In the genomic region with DNA sequence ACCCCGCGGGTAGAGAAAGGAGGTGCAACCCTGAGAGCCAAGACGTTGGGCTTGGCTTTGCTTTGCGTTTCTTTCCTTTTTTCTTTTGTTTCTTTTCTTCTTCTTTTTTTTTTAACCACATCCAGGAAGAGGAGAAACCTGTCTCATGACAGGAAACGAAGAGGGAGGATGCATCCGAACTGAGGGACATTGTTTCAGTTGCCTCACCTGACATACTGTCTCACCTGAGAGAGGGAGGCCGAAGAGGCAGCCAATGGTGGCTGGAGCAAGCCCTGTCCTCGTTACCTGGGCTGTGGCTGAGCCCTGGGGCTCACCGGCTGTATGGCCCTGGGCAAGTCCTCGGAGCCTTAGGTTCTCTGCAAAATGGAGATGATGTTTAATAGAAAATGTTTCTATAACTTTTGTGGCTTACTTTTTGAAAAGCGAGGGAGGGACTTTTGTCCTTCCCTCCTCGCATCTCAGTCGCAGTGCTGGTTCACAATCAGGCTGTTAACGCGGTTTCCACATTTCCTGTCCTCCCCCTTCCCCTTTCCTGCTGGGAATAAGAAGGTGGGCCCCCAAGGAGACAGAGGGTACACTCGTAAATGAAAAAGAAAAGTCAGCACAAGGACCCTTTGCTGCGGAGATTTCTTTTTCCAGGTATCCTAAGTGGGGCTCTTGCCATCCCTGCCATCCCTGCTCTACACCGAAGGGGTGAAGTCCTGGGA, we compare ENCODE assay signal across 8 cellular contexts. TPM values are rescaled to one million over a fixed set of nuclear protein-coding genes. Genes with fewer than 3 reads are reported as not detected.
DNase-seq lines count a peak whose midpoint lies in the region; ATAC-seq and TF ChIP-seq lines count a peak whose summit lies in the region.

No MANE protein-coding gene starts in this region.

- no peaks in the 10 kb centered on the region for H3F3A ChIP-seq in PC-3 (ENCODE audit: low read length, unreplicated experiment)

- CTCF ChIA-PET in PC-3 (lab: Charles Lee), result no interaction called here

- TF ChIP-seq CTCF in PC-3 (conservative IDR thresholded peaks at IDR 0.05; ENCODE audit: low read depth, low read length), result no peak
- TF ChIP-seq CTCF in cardiac fibroblast (IDR thresholded peaks at IDR 0.05; ENCODE audit: low read depth, low read length), result no peak
- no peak for TF ChIP-seq CTCF in upper lobe of left lung (IDR thresholded peaks at IDR 0.05)

- peak overlapping the region; percentile 74 for H3K4me3 ChIP-seq in PC-3 (ENCODE audit: low read length)
- H3K4me3 ChIP-seq in cardiac fibroblast (replicated peaks in 1 of 2; ENCODE audit: low read depth in 2 of 2, low read length in 2 of 2), result peak overlapping the region; percentile 21 to 60
- H3K4me3 ChIP-seq in mucosa of stomach (ENCODE audit: low read length), result no peak overlapping the region
- H3K4me3 ChIP-seq in upper lobe of left lung, result peak overlapping the region; percentile 5 to 65 (median 52)

- TF ChIP-seq POLR2A in upper lobe of left lung (IDR thresholded peaks at IDR 0.05), result no peak

- peaks cover 19% of the 10 kb centered on the region for H3K4me1 ChIP-seq in PC-3 (ENCODE audit: insufficient read depth, low read length)
- H3K4me1 ChIP-seq in mucosa of stomach (ENCODE audit: control insufficient read depth, insufficient read depth, low read length), result peaks cover 9% of the 10 kb centered on the region
- peaks cover 21 to 57% (median 30%) of the 10 kb centered on the region in 4 donors for H3K4me1 ChIP-seq in upper lobe of left lung

- BruUV-seq in PC-3 (replicated peaks; lab: Mats Ljungman, UMichigan), result TSS peak; percentile 53

- no peaks in the 10 kb centered on the region for H3K9me2 ChIP-seq in PC-3 (replicated peaks; ENCODE audit: low read length)

- H3K9ac ChIP-seq in PC-3 (ENCODE audit: low read length), result peak overlapping the region; percentile 87
- H3K9ac ChIP-seq in mucosa of stomach (ENCODE audit: low read length), result peak overlapping the region; percentile 87

- intact Hi-C loops in PC-3 (cut with micrococcal nuclease), result loop anchor here (2.0 kb wide), 1 partner anchor 49 kb away; no protein-coding TSS in a partner anchor

- H3K27ac ChIP-seq in PC-3 (ENCODE audit: low read length), result peak overlapping the region; percentile 82
- H3K27ac ChIP-seq in upper lobe of left lung, result peak overlapping the region; percentile 94 to 97 (median 95)

- POLR2A ChIA-PET in PC-3 (lab: Charles Lee; ENCODE audit: unreplicated experiment), result interaction anchor here (0.9 kb wide), 1 partner anchor 23 kb away, joined by 3 read pairs; no protein-coding TSS in a partner anchor

- peak overlapping the region; percentile 72 for H2AFZ ChIP-seq in PC-3 (ENCODE audit: low read length)

- 36 to 40% methylated on average over 18 of the region's 18 CpGs for WGBS in upper lobe of left lung, 2 donors

- no peaks in the 10 kb centered on the region for H4K20me1 ChIP-seq in PC-3 (ENCODE audit: low read length)

- ATAC-seq in HG03045 (IDR thresholded peaks at IDR 0.05; ENCODE audit: unreplicated experiment) (peak; percentile 12), PC-3 (peak; percentile 2), upper lobe of left lung (ENCODE audit: low FRiP score in 2 of 2) (peak in 1 of 2 donors; percentile 0)

- no peak for TF ChIP-seq EP300 in upper lobe of left lung (IDR thresholded peaks at IDR 0.05)

- H3K36me3 ChIP-seq in PC-3 (ENCODE audit: low read depth, low read length) (no peaks in the 10 kb centered on the region), mucosa of stomach (ENCODE audit: control insufficient read depth, insufficient read depth, low read length) (no peaks in the 10 kb centered on the region), upper lobe of left lung (no peaks in the 10 kb centered on the region)

- H3K79me2 ChIP-seq in PC-3 (ENCODE audit: low read length), result peaks cover 16% of the 10 kb centered on the region

- peak overlapping the region; percentile 91 for H3K4me2 ChIP-seq in PC-3 (ENCODE audit: low read length)

- H3K27me3 ChIP-seq in PC-3 (ENCODE audit: low read length) (no peaks in the 10 kb centered on the region), mucosa of stomach (ENCODE audit: control insufficient read depth, insufficient read depth, low read length) (no peaks in the 10 kb centered on the region), upper lobe of left lung (no peaks in the 10 kb centered on the region)

- DNase-seq in activated effector memory CD4-positive, alpha-beta T cell treated with anti-CD3 and anti-CD28 coated beads, Interleukin-2, amount 50 U/mL, for 16 hours, result peak; percentile 81
- DNase-seq in activated effector memory CD4-positive, alpha-beta T cell treated with Interleukin-2 at 50 U/mL for 16 hours, result no peak
- DNase-seq in PC-3 (peak; percentile 50), cardiac fibroblast (ENCODE audit: low read depth in 2 of 2) (peak in 1 of 2 donors; percentile 28), upper lobe of left lung (no peak), hippocampal formation (lab: John Stamatoyannopoulos, UW) (no peak)

- H3K9me3 ChIP-seq in PC-3 (ENCODE audit: low read length), result no peaks in the 10 kb centered on the region
- H3K9me3 ChIP-seq in mucosa of stomach (ENCODE audit: control insufficient read depth, low read length), result no peaks in the 10 kb centered on the region
- no peaks in the 10 kb centered on the region for H3K9me3 ChIP-seq in upper lobe of left lung

RNA-seq across cellular contexts. Expression of a gene that starts 29.4 kb away (rescaled TPM):
- 7.5 and 7.8 TPM in 2 replicates for total RNA-seq in PC-3 (2014; rRNA removed)
- total RNA-seq in upper lobe of left lung, result 10 to 100 TPM; 47.1 to 91.0 (median 66.2) TPM

Comparison
In these comparisons a context has a peak if more than half of its experiments do, and no peak if none do; other contexts are left out.
1. DNase-seq: peak in activated effector memory CD4-positive, alpha-beta T cell treated with anti-CD3 and anti-CD28 coated beads, Interleukin-2, amount 50 U/mL, for 16 hours (single experiment) and PC-3 (single experiment); none in activated effector memory CD4-positive, alpha-beta T cell treated with Interleukin-2 at 50 U/mL for 16 hours (single experiment), upper lobe of left lung (0 of 2) and hippocampal formation (0 of 2).